Comparison of ENCODE assay signal across 8 cellular contexts in the genomic region with DNA sequence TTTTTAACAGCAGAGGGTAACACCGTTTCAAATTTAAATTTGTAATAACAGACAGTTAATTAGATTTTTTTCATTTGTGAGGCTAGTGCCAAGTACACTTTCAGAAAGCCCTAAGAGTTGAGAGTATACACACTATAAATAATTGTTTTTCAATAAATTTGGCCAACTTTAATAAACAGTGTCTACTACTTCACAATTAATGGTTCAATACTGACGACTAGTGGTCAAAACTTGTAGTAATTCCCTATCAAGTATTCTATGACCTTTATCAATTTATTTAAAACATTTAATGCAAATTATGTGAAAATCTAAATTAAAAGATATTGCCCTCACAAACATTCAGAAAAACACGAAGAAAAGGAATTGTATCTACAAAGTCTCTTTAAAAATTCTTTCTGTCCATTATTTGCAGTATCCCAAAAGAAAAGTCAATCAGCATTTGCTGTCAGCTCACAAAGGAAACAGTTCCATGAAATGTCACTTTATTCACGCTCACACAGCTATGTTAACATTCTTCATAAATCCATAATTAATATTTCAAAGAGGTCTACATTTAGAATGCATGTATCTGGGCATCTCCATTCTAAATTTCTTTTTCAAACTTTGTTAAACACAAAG.
DNase-seq lines count a peak whose midpoint lies in the region; ATAC-seq and TF ChIP-seq lines count a peak whose summit lies in the region.

No MANE protein-coding gene starts in this region.

- ATAC-seq in HG02759 (IDR thresholded peaks at IDR 0.05; ENCODE audit: unreplicated experiment) (peak; percentile 61), HG03108 (IDR thresholded peaks at IDR 0.05; ENCODE audit: unreplicated experiment) (no peak)

- H3K9me3 ChIP-seq in NT2/D1 (ENCODE audit: insufficient read depth, low read length): no peaks in the 10 kb centered on the region
- no peaks in the 10 kb centered on the region for H3K9me3 ChIP-seq in prostate gland
- H3K9me3 ChIP-seq in suprapubic skin: no peaks in the 10 kb centered on the region

- TF ChIP-seq EP300 in suprapubic skin (IDR thresholded peaks at IDR 0.05): no peak

- WGBS in prostate gland: 31% methylated on average over 4 of the region's 4 CpGs
- WGBS in suprapubic skin: 36% methylated on average over 4 of the region's 4 CpGs

- H3K4me1 ChIP-seq in NT2/D1 (ENCODE audit: insufficient read depth, insufficient read length) (no peaks in the 10 kb centered on the region), prostate gland (replicated peaks) (no peaks in the 10 kb centered on the region), suprapubic skin (no peaks in the 10 kb centered on the region)

- no peaks in the 10 kb centered on the region for H3K27me3 ChIP-seq in NT2/D1 (ENCODE audit: insufficient read depth, insufficient read length)
- no peaks in the 10 kb centered on the region for H3K27me3 ChIP-seq in prostate gland (replicated peaks; ENCODE audit: insufficient read depth)
- no peaks in the 10 kb centered on the region for H3K27me3 ChIP-seq in suprapubic skin

- no peaks in the 10 kb centered on the region for H3K36me3 ChIP-seq in NT2/D1 (ENCODE audit: insufficient read depth, insufficient read length, low read length)
- no peaks in the 10 kb centered on the region for H3K36me3 ChIP-seq in prostate gland
- H3K36me3 ChIP-seq in suprapubic skin: no peaks in the 10 kb centered on the region

- DNase-seq in NCI-H1417 (lab: John Stamatoyannopoulos, UW) (peak in 2 of 3 experiments; percentile 27 to 69), NCI-H1417 treated with DMSO at 0.1 percent for 48 hours (lab: John Stamatoyannopoulos, UW) (no peak), NT2/D1 (ENCODE audit: low read depth, low spot score) (peak; percentile 1), epithelial cell of proximal tubule (ENCODE audit: low read depth) (peak; percentile 10), prostate gland (ENCODE audit: low spot score) (no peak), suprapubic skin (ENCODE audit: low spot score in 2 of 2) (no peak)

- intact Hi-C loops in prostate gland (cut with DNase I): loop anchor here (5.0 kb wide), 2 partner anchors 793 to 1883 kb away; no protein-coding TSS in a partner anchor

- no peak for TF ChIP-seq POLR2A in prostate gland (IDR thresholded peaks at IDR 0.05)
- no peak for TF ChIP-seq POLR2A in suprapubic skin (IDR thresholded peaks at IDR 0.05)

- H3K9ac ChIP-seq in NT2/D1 (ENCODE audit: insufficient read length, low read depth): no peak overlapping the region

- TF ChIP-seq CTCF in epithelial cell of proximal tubule (conservative IDR thresholded peaks at IDR 0.05; ENCODE audit: low read depth, low read length) (no peak), prostate gland (IDR thresholded peaks at IDR 0.05) (peak; percentile 27 to 72 (median 65)), suprapubic skin (IDR thresholded peaks at IDR 0.05) (peak in 1 of 2 donors; percentile 16)

- H3K4me3 ChIP-seq in NT2/D1 (ENCODE audit: insufficient read length, low read depth): no peak overlapping the region
- H3K4me3 ChIP-seq in epithelial cell of proximal tubule (ENCODE audit: low read depth, low read length): no peak overlapping the region
- no peak overlapping the region for H3K4me3 ChIP-seq in prostate gland
- no peak overlapping the region for H3K4me3 ChIP-seq in suprapubic skin

- H3K27ac ChIP-seq in prostate gland (no peak overlapping the region), suprapubic skin (no peak overlapping the region)

Comparison
In these comparisons a context has a peak if more than half of its experiments do, and no peak if none do; other contexts are left out.
1. DNase-seq: peak in NCI-H1417 (2 of 3), NT2/D1 (single experiment) and epithelial cell of proximal tubule (single experiment); none in NCI-H1417 treated with DMSO at 0.1 percent for 48 hours (single experiment), prostate gland (single experiment) and suprapubic skin (0 of 2).